ENCODE assay signal across 1 cellular context in the genomic region with DNA sequence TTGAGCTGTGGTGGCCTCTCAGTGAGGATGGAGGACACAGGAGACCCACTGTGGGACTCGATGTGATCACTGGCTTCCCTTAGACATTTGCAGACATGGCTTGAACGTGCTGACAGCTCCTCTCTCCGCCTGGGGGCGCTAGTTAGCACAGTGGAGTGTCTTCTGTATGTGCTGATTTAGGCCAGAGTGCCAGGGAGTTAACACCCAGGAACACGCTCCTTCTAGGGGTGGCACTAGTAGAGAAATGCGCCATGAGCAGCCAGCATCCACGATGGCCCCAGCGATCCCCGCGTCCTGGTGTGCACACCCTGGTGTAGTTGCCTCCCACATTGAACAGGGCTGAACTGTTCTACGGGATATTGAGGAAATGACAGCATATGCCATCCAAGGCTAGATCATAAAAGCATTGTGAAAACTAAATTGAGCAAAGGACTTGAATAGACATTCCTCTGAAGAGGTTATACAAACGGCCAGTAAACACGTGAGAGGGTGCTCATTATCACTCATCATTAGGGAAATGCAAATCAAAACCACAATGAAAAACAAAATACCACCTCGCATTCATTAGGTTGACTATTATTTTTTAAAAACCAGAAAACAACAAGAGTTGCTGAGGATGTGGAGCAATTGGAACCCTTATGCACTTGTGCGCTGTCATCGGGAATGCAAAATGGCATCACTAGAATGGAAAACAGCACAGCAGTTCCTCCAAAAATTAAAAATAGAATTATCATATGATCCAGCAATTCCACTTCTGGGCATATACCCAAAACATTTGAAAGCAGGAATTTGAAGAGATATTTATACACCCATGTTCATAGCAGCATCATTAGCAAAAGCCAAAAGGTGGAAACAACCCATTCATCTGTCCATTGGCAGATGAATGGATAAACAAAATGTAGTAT.
TF ChIP-seq lines count a peak whose summit lies in the region.

No MANE protein-coding gene starts in this region.

TF ChIP-seq in HepG2, 621 proteins besides CTCF, POLR2A, EP300 and RAD21 (continued from another document):
- no peak for TF ChIP-seq MNT (IDR thresholded peaks at IDR 0.05)
- no peak for TF ChIP-seq ATF7 (IDR thresholded peaks at IDR 0.05)
- TF ChIP-seq ATF7 (CRISPR knock-in tag; IDR thresholded peaks at IDR 0.05) = no peak
- no peak for TF ChIP-seq ZNF34 (CRISPR knock-in tag; IDR thresholded peaks at IDR 0.05; ENCODE audit: borderline replicate concordance)
- no peak for TF ChIP-seq NR2F1 (CRISPR knock-in tag; IDR thresholded peaks at IDR 0.05)
- TF ChIP-seq CBFB (CRISPR knock-in tag; IDR thresholded peaks at IDR 0.05) = no peak
- TF ChIP-seq NFIC (IDR thresholded peaks at IDR 0.05; ENCODE audit: low read length) = no peak
- TF ChIP-seq YY1 (IDR thresholded peaks at IDR 0.05; ENCODE audit: insufficient read depth, insufficient replicate concordance, low read depth, low read length) = no peak
- no peak for TF ChIP-seq MBD4 (IDR thresholded peaks at IDR 0.05; ENCODE audit: borderline replicate concordance, low read length)
- no peak for TF ChIP-seq ZNF44 (CRISPR knock-in tag; IDR thresholded peaks at IDR 0.05)
- TF ChIP-seq NRL (CRISPR knock-in tag; IDR thresholded peaks at IDR 0.05; ENCODE audit: borderline replicate concordance) = no peak
- TF ChIP-seq SRSF1 (optimal IDR thresholded peaks at IDR 0.05; ENCODE audit: low read depth, low read length) = no peak
- no peak for TF ChIP-seq POLR2AphosphoS2 (IDR thresholded peaks at IDR 0.05; ENCODE audit: low read depth, low read length)
- TF ChIP-seq PAXIP1 (CRISPR knock-in tag; conservative IDR thresholded peaks at IDR 0.05) = no peak
- no peak for TF ChIP-seq EED (CRISPR knock-in tag; IDR thresholded peaks at IDR 0.05)
- TF ChIP-seq, protein P1, sequence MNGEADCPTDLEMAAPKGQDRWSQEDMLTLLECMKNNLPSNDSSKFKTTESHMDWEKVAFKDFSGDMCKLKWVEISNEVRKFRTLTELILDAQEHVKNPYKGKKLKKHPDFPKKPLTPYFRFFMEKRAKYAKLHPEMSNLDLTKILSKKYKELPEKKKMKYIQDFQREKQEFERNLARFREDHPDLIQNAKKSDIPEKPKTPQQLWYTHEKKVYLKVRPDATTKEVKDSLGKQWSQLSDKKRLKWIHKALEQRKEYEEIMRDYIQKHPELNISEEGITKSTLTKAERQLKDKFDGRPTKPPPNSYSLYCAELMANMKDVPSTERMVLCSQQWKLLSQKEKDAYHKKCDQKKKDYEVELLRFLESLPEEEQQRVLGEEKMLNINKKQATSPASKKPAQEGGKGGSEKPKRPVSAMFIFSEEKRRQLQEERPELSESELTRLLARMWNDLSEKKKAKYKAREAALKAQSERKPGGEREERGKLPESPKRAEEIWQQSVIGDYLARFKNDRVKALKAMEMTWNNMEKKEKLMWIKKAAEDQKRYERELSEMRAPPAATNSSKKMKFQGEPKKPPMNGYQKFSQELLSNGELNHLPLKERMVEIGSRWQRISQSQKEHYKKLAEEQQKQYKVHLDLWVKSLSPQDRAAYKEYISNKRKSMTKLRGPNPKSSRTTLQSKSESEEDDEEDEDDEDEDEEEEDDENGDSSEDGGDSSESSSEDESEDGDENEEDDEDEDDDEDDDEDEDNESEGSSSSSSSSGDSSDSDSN (CRISPR knock-in tag; IDR thresholded peaks at IDR 0.05) = no peak
- TF ChIP-seq TGIF2 (CRISPR knock-in tag; IDR thresholded peaks at IDR 0.05) = no peak
- no peak for TF ChIP-seq CEBPZ (IDR thresholded peaks at IDR 0.05; ENCODE audit: low read length)
TF ChIP-seq in HepG2: peak in this region for 0.
